24 cellular contexts compared by ENCODE assay signal in genomic region chr2:66017763-66018162, GRCh38.
"Had no signal": no experiment of that assay in that cellular context is flagged by ENCODE, and none has a peak within 500 bp of the region (broad histone marks: within the 10 kb centered on the region; RNA-seq: fewer than 3 reads in every experiment).

No MANE protein-coding gene starts in this region.

- H3K4me3 Mint-ChIP-seq: immature natural killer cell; naive thymus-derived CD8-positive, alpha-beta T cell; nephron; neural crest cell; stimulated activated memory B cell treated with anti-CD40 and anti-IgM and Interleukin-4, amounts not matched to agents 10 μg/mL and 1 μg/mL and 100 μg/mL, for 72 hours; stimulated activated naive CD8-positive, alpha-beta T cell treated with anti-CD3 and anti-CD28 coated beads, Interleukin-15, amount 100 ng/mL, for 72 hours had no signal

- H3K36me3 ChIP-seq: heart left ventricle, neutrophil, right atrium auricular region, right lobe of liver, tibial nerve, upper lobe of left lung had no signal

- H3K4me1 Mint-ChIP-seq: immature natural killer cell; naive thymus-derived CD8-positive, alpha-beta T cell; neural crest cell; stimulated activated memory B cell treated with anti-CD40 and anti-IgM and Interleukin-4, amounts not matched to agents 10 μg/mL and 1 μg/mL and 100 μg/mL, for 72 hours; stimulated activated naive CD8-positive, alpha-beta T cell treated with anti-CD3 and anti-CD28 coated beads, Interleukin-15, amount 100 ng/mL, for 72 hours had no signal

- H3K27ac Mint-ChIP-seq: immature natural killer cell; naive thymus-derived CD8-positive, alpha-beta T cell; nephron; progenitor cell of endocrine pancreas; stimulated activated memory B cell treated with anti-CD40 and anti-IgM and Interleukin-4, amounts not matched to agents 10 μg/mL and 1 μg/mL and 100 μg/mL, for 72 hours; stimulated activated naive CD8-positive, alpha-beta T cell treated with anti-CD3 and anti-CD28 coated beads, Interleukin-15, amount 100 ng/mL, for 72 hours had no signal

- H3K4me1 ChIP-seq: heart left ventricle, right atrium auricular region, right lobe of liver had no signal

- H3K9me3 ChIP-seq: neutrophil, right atrium auricular region, right lobe of liver, tibial nerve, upper lobe of left lung had no signal

- H3K4me3 ChIP-seq: heart left ventricle, right atrium auricular region, right lobe of liver, smooth muscle cell, tibial nerve, upper lobe of left lung had no signal

- H3K27ac ChIP-seq: heart left ventricle, neutrophil, right atrium auricular region, right lobe of liver, tibial nerve, upper lobe of left lung had no signal

- H3K36me3 Mint-ChIP-seq: immature natural killer cell; naive thymus-derived CD8-positive, alpha-beta T cell; stimulated activated memory B cell treated with anti-CD40 and anti-IgM and Interleukin-4, amounts not matched to agents 10 μg/mL and 1 μg/mL and 100 μg/mL, for 72 hours had no signal

- ATAC-seq: heart left ventricle; naive thymus-derived CD8-positive, alpha-beta T cell; right lobe of liver; stimulated activated memory B cell treated with anti-CD40 and anti-IgM and Interleukin-4, amounts not matched to agents 10 μg/mL and 1 μg/mL and 100 μg/mL, for 72 hours; stimulated activated naive CD8-positive, alpha-beta T cell treated with anti-CD3 and anti-CD28 coated beads, Interleukin-15, amount 100 ng/mL, for 72 hours had no signal

- H3K27me3 ChIP-seq: heart left ventricle, neutrophil, right atrium auricular region, right lobe of liver, tibial nerve, upper lobe of left lung had no signal

- H3K27me3 Mint-ChIP-seq: progenitor cell of endocrine pancreas had no signal

- DNase-seq: glutamatergic neuron; heart left ventricle; hypothalamus; immature natural killer cell; mesenchymal stem cell; naive thymus-derived CD8-positive, alpha-beta T cell; occipital lobe; right lobe of liver; stimulated activated CD4-positive, alpha-beta T cell treated with anti-CD3 and anti-CD28 coated beads, Interleukin-1b, Interleukin-23, amount 100 ng/mL, for 48 hours; stimulated activated CD4-positive, alpha-beta T cell treated with anti-CD3 and anti-CD28 coated beads, Interleukin-2, amount 100 ng/mL, for 48 hours; stimulated activated CD4-positive, alpha-beta T cell treated with anti-CD3 and anti-CD28 coated beads, Interleukin-4, amount 100 ng/mL, for 4 hours; stimulated activated CD8-positive, alpha-beta memory T cell treated with anti-CD3 and anti-CD28 coated beads, Interleukin-4, amount 100 ng/mL, for 48 hours; stimulated activated naive CD4-positive, alpha-beta T cell treated with Interleukin-2 at 50 U/mL for 16 hours; stimulated activated naive CD8-positive, alpha-beta T cell treated with anti-CD3 and anti-CD28 coated beads, Interleukin-15, amount 100 ng/mL, for 72 hours; substantia nigra had no signal

- H3K4me2 ChIP-seq: smooth muscle cell had no signal
